In the genomic region with DNA sequence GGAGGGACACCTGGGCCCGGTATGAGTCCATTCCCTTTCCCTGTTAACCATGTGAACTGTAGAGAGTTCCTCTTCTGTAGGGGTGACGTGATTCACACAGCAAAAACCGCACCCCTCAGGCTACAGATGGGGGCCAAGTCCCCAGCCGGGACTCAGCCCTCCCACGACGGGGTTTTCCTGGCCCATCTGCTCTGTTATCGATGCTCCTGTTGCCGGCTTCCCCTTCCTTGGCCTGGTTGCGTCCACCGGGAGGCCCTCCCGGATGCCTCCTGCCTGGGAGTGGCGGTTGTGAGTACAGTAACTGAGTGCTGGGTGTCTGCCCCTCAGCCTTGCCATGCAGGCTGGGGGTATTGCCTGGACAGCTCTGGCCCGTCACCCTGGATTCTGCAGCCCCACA, we compare ENCODE assay signal across 8 cellular contexts. TPM values are rescaled to one million over a fixed set of nuclear protein-coding genes. Genes with fewer than 3 reads are reported as not detected.
DNase-seq lines count a peak whose midpoint lies in the region; ATAC-seq lines count a peak whose summit lies in the region.

No MANE protein-coding gene starts in this region.

- in situ Hi-C loops in G401 (cut with HindIII; ENCODE audit: low sequenced_read_pairs), result no loop called here

- no peak overlapping the region for H3K27ac ChIP-seq in SK-N-MC

- ATAC-seq in HG02981 (IDR thresholded peaks at IDR 0.05; ENCODE audit: unreplicated experiment), result peak; percentile 34
- ATAC-seq in central memory CD8-positive, alpha-beta T cell (replicated peaks; ENCODE audit: extremely low read depth, poor library complexity, severe bottlenecking), result peak; percentile 37
- ATAC-seq in stimulated activated naive CD8-positive, alpha-beta T cell treated with anti-CD3 and anti-CD28 coated beads, Interleukin-15, Interleukin-2, amounts not matched to agents 100 U/mL and 50 U/mL, for 24 hours, result peak; percentile 65

- peaks cover 14% of the 10 kb centered on the region for H3K27me3 ChIP-seq in mucosa of stomach (ENCODE audit: control insufficient read depth, insufficient read depth, low read length)

- peaks cover 27% of the 10 kb centered on the region for H3K27me3 Mint-ChIP-seq in central memory CD8-positive, alpha-beta T cell

- peak overlapping the region; percentile 70 for H3K9ac ChIP-seq in SK-N-MC (ENCODE audit: insufficient read length)
- H3K9ac ChIP-seq in mucosa of stomach (ENCODE audit: low read length), result peak overlapping the region; percentile 47

- peaks cover 7% of the 10 kb centered on the region for H3K4me1 Mint-ChIP-seq in central memory CD8-positive, alpha-beta T cell

- H3K9me3 ChIP-seq in SK-N-MC (ENCODE audit: low read depth, low read length), result no peaks in the 10 kb centered on the region
- H3K9me3 ChIP-seq in mucosa of stomach (ENCODE audit: control insufficient read depth, low read length), result no peaks in the 10 kb centered on the region

- H3K4me3 Mint-ChIP-seq in central memory CD8-positive, alpha-beta T cell, result peak overlapping the region; percentile 75

- H3K27ac Mint-ChIP-seq in central memory CD8-positive, alpha-beta T cell (ENCODE audit: low read depth), result peak overlapping the region; percentile 95

- no peaks in the 10 kb centered on the region for H3K9me3 Mint-ChIP-seq in central memory CD8-positive, alpha-beta T cell

- peaks cover 8% of the 10 kb centered on the region for H3K36me3 Mint-ChIP-seq in central memory CD8-positive, alpha-beta T cell (ENCODE audit: insufficient read depth)

- H3K36me3 ChIP-seq in SK-N-MC (ENCODE audit: insufficient read depth, low read length), result no peaks in the 10 kb centered on the region
- H3K36me3 ChIP-seq in mucosa of stomach (ENCODE audit: control insufficient read depth, insufficient read depth, low read length), result no peaks in the 10 kb centered on the region

- H3K4me3 ChIP-seq in SK-N-MC (peak overlapping the region; percentile 94), mucosa of stomach (ENCODE audit: low read length) (no peak overlapping the region)

- peaks cover 21% of the 10 kb centered on the region for H3K4me1 ChIP-seq in mucosa of stomach (ENCODE audit: control insufficient read depth, insufficient read depth, low read length)

- peak; percentile 56 for DNase-seq in SIG-M5 treated with dmso at 0.1 percent for 504 hours (lab: John Stamatoyannopoulos, UW; ENCODE audit: unreplicated experiment)
- no peak for DNase-seq in SIG-M5 (lab: John Stamatoyannopoulos, UW)
- no peak for DNase-seq in SK-N-MC (ENCODE audit: low read depth, low spot score)
- DNase-seq in central memory CD8-positive, alpha-beta T cell (ENCODE audit: low spot score in 2 of 2), result peak in 1 of 2 donors; percentile 52
- DNase-seq in stimulated activated naive CD8-positive, alpha-beta T cell treated with anti-CD3 and anti-CD28 coated beads, Interleukin-15, Interleukin-2, amounts not matched to agents 100 U/mL and 50 U/mL, for 24 hours, result peak; percentile 73
- no peak for DNase-seq in G401 (ENCODE audit: low spot score)

RNA-seq across cellular contexts. Expression of a gene that starts 0.8 kb away (rescaled TPM):
- total RNA-seq in G401 (2014; rRNA removed; shearing (Covaris generic)), result 23.4 and 32.1 TPM in 2 replicates

Comparison
In these comparisons a context has a peak if more than half of its experiments do, and no peak if none do; other contexts are left out.
1. DNase-seq: peak in SIG-M5 treated with dmso at 0.1 percent for 504 hours (single experiment) and stimulated activated naive CD8-positive, alpha-beta T cell treated with anti-CD3 and anti-CD28 coated beads, Interleukin-15, Interleukin-2, amounts not matched to agents 100 U/mL and 50 U/mL, for 24 hours (single experiment); none in SIG-M5 (single experiment), SK-N-MC (single experiment) and G401 (single experiment).
2. Peak in every context shown above with its lines, with median percentiles within 50 percentile points of each other: ATAC-seq.